ENCODE assay signal across 11 cellular contexts in genomic region chr11:2271327-2272240, GRCh38. TPM values are rescaled to one million over a fixed set of nuclear protein-coding genes. Genes with fewer than 3 reads are reported as not detected.
A peak's percentile ranks its signal among the peaks of the same experiment; 100 is the strongest.
DNase-seq lines count a peak whose midpoint lies in the region; ATAC-seq and TF ChIP-seq lines count a peak whose summit lies in the region.
"Had no signal": no experiment of that assay in that cellular context is flagged by ENCODE, and none has a peak within 500 bp of the region (broad histone marks: within the 10 kb centered on the region; RNA-seq: fewer than 3 reads in every experiment).

No MANE protein-coding gene starts in this region.

- H3K9me3 Mint-ChIP-seq in activated naive CD8-positive, alpha-beta T cell (ENCODE audit: low read depth) = no peaks in the 10 kb centered on the region
- H3K9me3 Mint-ChIP-seq in activated naive CD8-positive, alpha-beta T cell treated with anti-CD3 and anti-CD28 coated beads, Interleukin-2, amount 50 U/mL, for 24 hours = no peaks in the 10 kb centered on the region
- H3K9me3 Mint-ChIP-seq in brain = peaks cover 0 to 18% (median 6%) of the 10 kb centered on the region in 5 experiments
- H3K9me3 Mint-ChIP-seq: HFFc6 had no signal

- H3K27me3 ChIP-seq in thoracic aorta (replicated peaks; ENCODE audit: insufficient read depth) = no peaks in the 10 kb centered on the region

- H3K4me1 ChIP-seq in thoracic aorta (ENCODE audit: control insufficient read depth in 1 of 2, low read depth in 2 of 2) = peaks cover 0 to 26% of the 10 kb centered on the region in 2 donors

- TF ChIP-seq CTCF in brain (conservative IDR thresholded peaks at IDR 0.05) = no peak
- no peak for TF ChIP-seq CTCF in thoracic aorta (IDR thresholded peaks at IDR 0.05)

- no peak overlapping the region for H3K27ac Mint-ChIP-seq in activated naive CD8-positive, alpha-beta T cell
- no peak overlapping the region for H3K27ac Mint-ChIP-seq in activated naive CD8-positive, alpha-beta T cell treated with anti-CD3 and anti-CD28 coated beads, Interleukin-2, amount 50 U/mL, for 24 hours
- H3K27ac Mint-ChIP-seq in brain = no peak overlapping the region
- H3K27ac Mint-ChIP-seq: HFFc6 had no signal

- H3K27me3 Mint-ChIP-seq in activated naive CD8-positive, alpha-beta T cell = peaks cover 3% of the 10 kb centered on the region
- peaks cover 29% of the 10 kb centered on the region for H3K27me3 Mint-ChIP-seq in activated naive CD8-positive, alpha-beta T cell treated with anti-CD3 and anti-CD28 coated beads, Interleukin-2, amount 50 U/mL, for 24 hours
- H3K27me3 Mint-ChIP-seq in brain = peaks cover 79% of the 10 kb centered on the region

- ATAC-seq in activated naive CD8-positive, alpha-beta T cell treated with anti-CD3 and anti-CD28 coated beads, Interleukin-2, amount 50 U/mL, for 24 hours = no peak
- ATAC-seq in thoracic aorta (ENCODE audit: insufficient number of reproducible peaks, low FRiP score, low read depth) = no peak

- H3K4me3 ChIP-seq in thoracic aorta = peak overlapping the region; percentile 72

- H3K36me3 Mint-ChIP-seq in activated naive CD8-positive, alpha-beta T cell = no peaks in the 10 kb centered on the region
- H3K36me3 Mint-ChIP-seq in activated naive CD8-positive, alpha-beta T cell treated with anti-CD3 and anti-CD28 coated beads, Interleukin-2, amount 50 U/mL, for 24 hours (ENCODE audit: low read depth) = no peaks in the 10 kb centered on the region
- H3K36me3 Mint-ChIP-seq in brain = no peaks in the 10 kb centered on the region

- H3K4me1 Mint-ChIP-seq in activated naive CD8-positive, alpha-beta T cell (ENCODE audit: low read depth) = peaks cover 13% of the 10 kb centered on the region
- peaks cover 26% of the 10 kb centered on the region for H3K4me1 Mint-ChIP-seq in activated naive CD8-positive, alpha-beta T cell treated with anti-CD3 and anti-CD28 coated beads, Interleukin-2, amount 50 U/mL, for 24 hours
- H3K4me1 Mint-ChIP-seq in brain = no peaks in the 10 kb centered on the region

- peak overlapping the region; percentile 20 for H3K4me3 Mint-ChIP-seq in activated naive CD8-positive, alpha-beta T cell
- H3K4me3 Mint-ChIP-seq in activated naive CD8-positive, alpha-beta T cell treated with anti-CD3 and anti-CD28 coated beads, Interleukin-2, amount 50 U/mL, for 24 hours = no peak overlapping the region
- H3K4me3 Mint-ChIP-seq in brain = peak overlapping the region in 3 of 5 experiments; percentile 30 to 58 (median 41)
- H3K4me3 Mint-ChIP-seq: HFFc6 had no signal

- no peaks in the 10 kb centered on the region for H3K36me3 ChIP-seq in thoracic aorta
- H3K36me3 ChIP-seq: heart right ventricle had no signal

- no peak overlapping the region for H3K27ac ChIP-seq in thoracic aorta

- no peaks in the 10 kb centered on the region for H3K9me3 ChIP-seq in thoracic aorta
- H3K9me3 ChIP-seq: heart right ventricle had no signal

- DNase-seq in activated naive CD8-positive, alpha-beta T cell treated with anti-CD3 and anti-CD28 coated beads, Interleukin-2, amount 50 U/mL, for 24 hours = no peak
- peak; percentile 7 for DNase-seq in mucosa of gallbladder (ENCODE audit: low spot score)
- DNase-seq in thoracic aorta (ENCODE audit: low spot score) = no peak
- no peak for DNase-seq in hepatic stellate cell (ENCODE audit: low spot score)
- no peak for DNase-seq in NCI-H226
- DNase-seq in DMS153 treated with DMSO at 0.1 percent for 48 hours (lab: John Stamatoyannopoulos, UW; ENCODE audit: unreplicated experiment) = no peak
- DNase-seq: HFFc6, NCI-H446 had no signal

RNA-seq across cellular contexts. Expression of gene ASCL2, which starts 1.2 kb away (rescaled TPM):
- 6.5 TPM for polyA plus RNA-seq in brain (ENCODE audit: insufficient read depth, low read depth, low replicate concordance)
- total RNA-seq in mucosa of gallbladder (1.1 TPM), thoracic aorta (under 1 TPM; 0.41 to 0.78 TPM)
- total RNA-seq: HFFc6 had no signal

RNA-seq across cellular contexts. Expression of gene C11orf21, which starts 30.1 kb away (rescaled TPM):
- polyA plus RNA-seq in brain (ENCODE audit: insufficient read depth, low read depth, low replicate concordance) = not detected
- 1.6 TPM for total RNA-seq in mucosa of gallbladder
- total RNA-seq in thoracic aorta = 1 to 10 TPM; 1.1 to 4.3 TPM
- total RNA-seq: HFFc6 had no signal

RNA-seq across cellular contexts. Expression of gene TSPAN32, which starts 30.2 kb away (rescaled TPM):
- not detected for polyA plus RNA-seq in brain (ENCODE audit: insufficient read depth, low read depth, low replicate concordance)
- total RNA-seq in mucosa of gallbladder (1.1 TPM), thoracic aorta (1 to 10 TPM; 2.5 to 6.9 TPM)
- total RNA-seq: HFFc6 had no signal
